8 cellular contexts compared by ENCODE assay signal in genomic region chr15:40770147-40770721, GRCh38. TPM values are rescaled to one million over a fixed set of nuclear protein-coding genes. Genes with fewer than 3 reads are reported as not detected.
DNase-seq lines count a peak whose midpoint lies in the region; ATAC-seq, FAIRE-seq and TF ChIP-seq lines count a peak whose summit lies in the region.

No MANE protein-coding gene starts in this region.

- intact Hi-C loops in dorsolateral prefrontal cortex (cut with DNase I), result no loop called here

- peak overlapping the region in 4 of 59 donors; percentile 0 to 36 (median 11) for H3K4me3 ChIP-seq in dorsolateral prefrontal cortex
- peak overlapping the region in 2 of 7 experiments; percentile 0 to 17 for H3K4me3 ChIP-seq in skin epidermis

- H3K27ac ChIP-seq in dorsolateral prefrontal cortex, result peak overlapping the region in 43 of 59 donors; percentile 11 to 82 (median 49)
- peak overlapping the region in 19 of 21 experiments; percentile 1 to 83 (median 71) for H3K27ac ChIP-seq in skin epidermis

- TF ChIP-seq CTCF in dorsolateral prefrontal cortex (IDR thresholded peaks at IDR 0.05 in 54 of 56, conservative IDR thresholded peaks at IDR 0.05 in 2 of 56; ENCODE audit: low read depth in 1 of 56, partially characterized antibody in 56 of 56), result no peak

- FAIRE-seq in urothelium cell line (lab: Jason Lieb, UNC), result no peak

- DNase-seq in NCI-H345 (lab: John Stamatoyannopoulos, UW) (peak; percentile 18), NCI-H345 treated with DMSO at 0.1 percent for 48 hours (lab: John Stamatoyannopoulos, UW; ENCODE audit: unreplicated experiment) (no peak), NCI-H2171 treated with DMSO at 0.1 percent for 48 hours (lab: John Stamatoyannopoulos, UW) (peak; percentile 82), dorsolateral prefrontal cortex (peak in 1 of 10 donors; percentile 45), HUDEP-2 (lab: John Stamatoyannopoulos, UW; ENCODE audit: unreplicated experiment in 76 of 76) (no peak), urothelium cell line (ENCODE audit: low spot score) (no peak)

- H3K27me3 ChIP-seq in dorsolateral prefrontal cortex, result no peaks in the 10 kb centered on the region

- no peak for ATAC-seq in HG03139 (IDR thresholded peaks at IDR 0.05; ENCODE audit: unreplicated experiment)

RNA-seq across cellular contexts. Expression of gene C15orf62, which starts 0.5 kb away (rescaled TPM):
- 1 to 10 TPM in 53 of 120 experiments, under 1 TPM in 65, not detected in 2; 0.17 to 3.6 (median 0.96) TPM for total RNA-seq in dorsolateral prefrontal cortex

RNA-seq across cellular contexts. Expression of gene GCHFR, which starts 6.4 kb away (rescaled TPM):
- 10 to 100 TPM in 62 of 120 experiments, 1 to 10 TPM in 58; 3.6 to 26.3 (median 10.6) TPM for total RNA-seq in dorsolateral prefrontal cortex

RNA-seq across cellular contexts. Expression of gene RMDN3, which starts 15.2 kb away (rescaled TPM):
- 10 to 100 TPM; 51.4 to 80.5 (median 65.4) TPM for total RNA-seq in dorsolateral prefrontal cortex

RNA-seq across cellular contexts. Expression of gene ZFYVE19, which starts 36.7 kb away (rescaled TPM):
- 10 to 100 TPM; 17.6 to 48.7 (median 30.8) TPM for total RNA-seq in dorsolateral prefrontal cortex

RNA-seq across cellular contexts. Expression of gene DNAJC17, which starts 37.0 kb away (rescaled TPM):
- total RNA-seq in dorsolateral prefrontal cortex, result 10 to 100 TPM; 17.9 to 54.4 (median 34.3) TPM

Comparison
In these comparisons a context has a peak if more than half of its experiments do, and no peak if none do; other contexts are left out.
1. DNase-seq: peak in NCI-H345 (single experiment) and NCI-H2171 treated with DMSO at 0.1 percent for 48 hours (single experiment); none in NCI-H345 treated with DMSO at 0.1 percent for 48 hours (single experiment), HUDEP-2 (0 of 76) and urothelium cell line (single experiment).